ENCODE assay signal across 8 cellular contexts in the genomic region with DNA sequence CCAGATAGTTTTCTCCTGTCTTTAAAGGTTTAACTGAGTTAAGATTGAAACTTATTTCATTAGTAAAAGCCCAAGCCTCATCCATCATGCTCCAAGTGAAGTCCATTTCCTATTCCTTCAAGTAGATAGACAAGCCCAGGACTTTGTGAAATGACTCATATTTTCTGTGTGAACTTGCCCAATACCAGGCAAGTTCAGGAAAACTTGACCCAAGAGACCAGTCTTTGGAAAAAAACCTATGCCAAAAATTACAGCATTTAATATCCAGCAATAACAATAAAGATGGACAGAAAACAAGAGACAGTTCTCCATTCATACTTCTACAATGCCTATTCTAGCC. TPM values are rescaled to one million over a fixed set of nuclear protein-coding genes. Genes with fewer than 3 reads are reported as not detected.
DNase-seq lines count a peak whose midpoint lies in the region; ATAC-seq, FAIRE-seq and TF ChIP-seq lines count a peak whose summit lies in the region.

No MANE protein-coding gene starts in this region.

- no peak for FAIRE-seq in GM12892 (lab: Jason Lieb, UNC)

- no peaks in the 10 kb centered on the region for H3K27me3 ChIP-seq in sigmoid colon

- ATAC-seq in GM18861 (IDR thresholded peaks at IDR 0.05; ENCODE audit: unreplicated experiment) (no peak), GM18858 (IDR thresholded peaks at IDR 0.05; ENCODE audit: unreplicated experiment) (no peak)

- no peaks in the 10 kb centered on the region for H3K9me3 ChIP-seq in sigmoid colon

- TF ChIP-seq EP300 in sigmoid colon (IDR thresholded peaks at IDR 0.05): no peak

- no peak for TF ChIP-seq POLR2A in sigmoid colon (IDR thresholded peaks at IDR 0.05)
- TF ChIP-seq POLR2A in GM12892 (IDR thresholded peaks at IDR 0.05; ENCODE audit: low read depth, low read length): no peak

- peak overlapping the region; percentile 85 for H3K4me3 ChIP-seq in WI38 (ENCODE audit: low read depth, low read length)
- peak overlapping the region in 3 of 4 donors; percentile 50 to 86 (median 70) for H3K4me3 ChIP-seq in sigmoid colon

- H3K27ac ChIP-seq in sigmoid colon: peak overlapping the region; percentile 49 to 80 (median 70)

- no peaks in the 10 kb centered on the region for H3K36me3 ChIP-seq in sigmoid colon

- TF ChIP-seq CTCF in WI38 (IDR thresholded peaks at IDR 0.05; ENCODE audit: low read depth, low read length) (no peak), sigmoid colon (IDR thresholded peaks at IDR 0.05) (no peak)

- peaks cover 0 to 16% (median 9%) of the 10 kb centered on the region in 4 donors for H3K4me1 ChIP-seq in sigmoid colon

- intact Hi-C loops in sigmoid colon (cut with DNase I): loop anchor here (2.0 kb wide), 2 partner anchors 25 to 37 kb away; partner anchors contain the start of genes NUCKS1 and SLC41A1

- peak; percentile 75 for DNase-seq in HCEC 1CT
- DNase-seq in glomerular endothelial cell (ENCODE audit: extremely low read depth, low read depth, low spot score): peak; percentile 54
- no peak for DNase-seq in sigmoid colon
- no peak for DNase-seq in NOMO-1 treated with dmso at 0.1 percent for 144 hours (lab: John Stamatoyannopoulos, UW; ENCODE audit: unreplicated experiment)
- DNase-seq in GM12892 (ENCODE audit: insufficient read length): no peak

RNA-seq across cellular contexts. Expression of gene RAB29, which starts 0.4 kb away (rescaled TPM):
- 32.3 and 41.4 TPM in 2 replicates for total RNA-seq in glomerular endothelial cell
- total RNA-seq in sigmoid colon: 10 to 100 TPM; 19.8 to 28.5 (median 23.2) TPM
- polyA plus RNA-seq in sigmoid colon: 10 to 100 TPM in 1 of 3 donors, 1 to 10 TPM in 2; 6.9 to 18.1 (median 8.4) TPM
- polyA plus RNA-seq in GM12892 (2012; ENCODE audit: missing spikeins): 14.0 TPM

RNA-seq across cellular contexts. Expression of gene NUCKS1, which starts 25.7 kb away (rescaled TPM):
- total RNA-seq in glomerular endothelial cell (74.4 and 76.0 TPM in 2 replicates), sigmoid colon (100 to 1,000 TPM in 2 of 4 donors, 10 to 100 TPM in 2; 88.9 to 112 (median 98.5) TPM)
- 10 to 100 TPM; 22.2 to 39.4 (median 27.0) TPM for polyA plus RNA-seq in sigmoid colon
- polyA plus RNA-seq in GM12892 (2012; ENCODE audit: missing spikeins): 56.8 TPM

RNA-seq across cellular contexts. Expression of gene SLC41A1, which starts 37.3 kb away (rescaled TPM):
- total RNA-seq in glomerular endothelial cell: 29.8 and 50.8 TPM in 2 replicates
- total RNA-seq in sigmoid colon: 10 to 100 TPM; 11.4 to 46.3 (median 14.8) TPM
- polyA plus RNA-seq in sigmoid colon: 1 to 10 TPM; 1.8 to 7.9 (median 2.3) TPM
- 3.0 TPM for polyA plus RNA-seq in GM12892 (2012; ENCODE audit: missing spikeins)

Comparison
In these comparisons a context has a peak if more than half of its experiments do, and no peak if none do; other contexts are left out.
1. DNase-seq: peak in HCEC 1CT (single experiment) and glomerular endothelial cell (single experiment); none in sigmoid colon (single experiment), NOMO-1 treated with dmso at 0.1 percent for 144 hours (single experiment) and GM12892 (single experiment).